8 cellular contexts compared by ENCODE assay signal in the genomic region with DNA sequence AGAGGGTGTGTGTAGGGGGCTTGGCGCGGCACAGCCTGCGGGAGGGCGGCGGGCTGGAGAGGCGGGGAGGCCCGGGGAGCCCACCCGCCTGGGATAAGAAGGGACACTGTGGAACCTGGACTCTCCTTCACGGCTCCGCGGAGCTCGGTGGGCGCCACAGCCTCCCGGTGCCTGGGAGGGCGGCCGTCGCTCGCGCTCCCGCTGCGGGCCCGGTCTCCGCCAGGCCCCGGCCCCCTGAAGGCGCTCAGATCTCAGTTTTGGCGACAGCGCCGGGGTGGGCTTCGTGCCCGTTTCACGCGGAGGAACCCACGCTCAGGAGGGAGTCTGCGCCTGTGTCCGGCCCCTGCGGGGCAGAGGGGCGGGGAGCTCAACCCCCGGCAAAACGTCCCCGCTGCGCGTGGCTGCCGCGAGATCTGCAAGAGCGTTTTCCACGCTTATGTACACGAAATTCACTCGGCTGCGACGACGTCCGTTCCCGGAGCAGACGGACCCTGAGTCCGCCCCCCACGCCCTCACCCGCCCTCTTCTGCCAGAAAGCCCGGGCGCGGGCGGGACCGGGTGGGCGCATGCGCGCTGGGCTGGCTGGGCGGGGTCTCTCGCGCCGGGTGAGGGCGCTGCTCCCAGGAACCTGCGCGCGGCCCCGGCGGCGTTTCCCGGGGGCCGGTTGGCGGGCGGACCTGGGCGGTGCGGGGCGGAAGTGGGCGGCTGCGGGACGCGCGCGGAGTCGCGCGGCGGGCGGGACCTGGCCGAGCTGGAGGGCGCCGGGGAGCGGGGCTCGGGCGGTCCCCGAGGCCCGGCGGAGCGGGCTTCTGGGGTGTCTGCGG. TPM values are rescaled to one million over a fixed set of nuclear protein-coding genes. Genes with fewer than 3 reads are reported as not detected.
DNase-seq lines count a peak whose midpoint lies in the region; ATAC-seq and TF ChIP-seq lines count a peak whose summit lies in the region.

NELFB (plus strand) TSS at position 704 of the 824 bp plus-strand sequence.

- no peaks in the 10 kb centered on the region for H3K9me3 Mint-ChIP-seq in activated T-cell treated with anti-CD3 and anti-CD28 coated beads, Interleukin-2, amount 50 U/mL, for 4 hours

- TF ChIP-seq RAD21 in Ishikawa (IDR thresholded peaks at IDR 0.05; ENCODE audit: low read depth), result no peak

- H3K4me1 Mint-ChIP-seq in activated T-cell treated with anti-CD3 and anti-CD28 coated beads, Interleukin-2, amount 50 U/mL, for 4 hours (ENCODE audit: low read depth), result peaks cover 12% of the 10 kb centered on the region

- H3K36me3 ChIP-seq in muscle layer of duodenum (ENCODE audit: control insufficient read depth in 1 of 2, insufficient read depth in 2 of 2, low read length in 2 of 2), result peaks cover 11 to 19% of the 10 kb centered on the region in 2 donors

- H3K27ac ChIP-seq in muscle layer of duodenum (ENCODE audit: low read length), result peak within 1 kb of the TSS; percentile 23

- no peaks in the 10 kb centered on the region for H3K27me3 ChIP-seq in muscle layer of duodenum (ENCODE audit: low read depth, low read length)

- no peaks in the 10 kb centered on the region for H3K36me3 Mint-ChIP-seq in activated T-cell treated with anti-CD3 and anti-CD28 coated beads, Interleukin-2, amount 50 U/mL, for 4 hours (ENCODE audit: insufficient read depth)

- no peak for TF ChIP-seq EP300 in Ishikawa (IDR thresholded peaks at IDR 0.05; ENCODE audit: borderline replicate concordance)

- H3K9me3 ChIP-seq in muscle layer of duodenum (ENCODE audit: control insufficient read depth in 1 of 2, low read length in 2 of 2), result no peaks in the 10 kb centered on the region

- ATAC-seq in GM21529 (IDR thresholded peaks at IDR 0.05; ENCODE audit: unreplicated experiment) (peak; percentile 68), esophagus mucosa (peak; percentile 83)
- peak; percentile 93 to 94 for ATAC-seq in activated T-cell treated with anti-CD3 and anti-CD28 coated beads, Interleukin-2, amount 50 U/mL, for 4 hours

- peak within 1 kb of the TSS; percentile 89 for H3K4me3 Mint-ChIP-seq in activated T-cell treated with anti-CD3 and anti-CD28 coated beads, Interleukin-2, amount 50 U/mL, for 4 hours

- no peaks in the 10 kb centered on the region for H3K27me3 Mint-ChIP-seq in activated T-cell treated with anti-CD3 and anti-CD28 coated beads, Interleukin-2, amount 50 U/mL, for 4 hours (ENCODE audit: low read depth)

- peak within 1 kb of the TSS; percentile 81 to 99 for H3K4me3 ChIP-seq in muscle layer of duodenum (ENCODE audit: low read depth in 1 of 2, low read length in 2 of 2)

- H3K4me1 ChIP-seq in muscle layer of duodenum (ENCODE audit: control insufficient read depth in 1 of 2, insufficient read depth in 2 of 2, low read length in 2 of 2), result peaks cover 9 to 23% of the 10 kb centered on the region in 2 donors

- peak; percentile 68 for DNase-seq in DMS153 treated with DMSO at 0.1 percent for 48 hours (lab: John Stamatoyannopoulos, UW; ENCODE audit: unreplicated experiment)
- peak; percentile 97 for DNase-seq in activated T-cell treated with anti-CD3 and anti-CD28 coated beads, Interleukin-2, amount 50 U/mL, for 4 hours
- peak; percentile 82 to 95 for DNase-seq in stimulated activated CD8-positive, alpha-beta memory T cell treated with anti-CD3 and anti-CD28 coated beads, Interleukin-7, amount 100 ng/mL, for 4 hours (ENCODE audit: low read depth in 2 of 2)

TF ChIP-seq in Ishikawa, 13 proteins besides CTCF, POLR2A, EP300 and RAD21 (continues in another document):
- TF ChIP-seq TEAD4 (IDR thresholded peaks at IDR 0.05), result peak; percentile 16; the same call in 1 of the 2 replicates
- TF ChIP-seq, protein P1, sequence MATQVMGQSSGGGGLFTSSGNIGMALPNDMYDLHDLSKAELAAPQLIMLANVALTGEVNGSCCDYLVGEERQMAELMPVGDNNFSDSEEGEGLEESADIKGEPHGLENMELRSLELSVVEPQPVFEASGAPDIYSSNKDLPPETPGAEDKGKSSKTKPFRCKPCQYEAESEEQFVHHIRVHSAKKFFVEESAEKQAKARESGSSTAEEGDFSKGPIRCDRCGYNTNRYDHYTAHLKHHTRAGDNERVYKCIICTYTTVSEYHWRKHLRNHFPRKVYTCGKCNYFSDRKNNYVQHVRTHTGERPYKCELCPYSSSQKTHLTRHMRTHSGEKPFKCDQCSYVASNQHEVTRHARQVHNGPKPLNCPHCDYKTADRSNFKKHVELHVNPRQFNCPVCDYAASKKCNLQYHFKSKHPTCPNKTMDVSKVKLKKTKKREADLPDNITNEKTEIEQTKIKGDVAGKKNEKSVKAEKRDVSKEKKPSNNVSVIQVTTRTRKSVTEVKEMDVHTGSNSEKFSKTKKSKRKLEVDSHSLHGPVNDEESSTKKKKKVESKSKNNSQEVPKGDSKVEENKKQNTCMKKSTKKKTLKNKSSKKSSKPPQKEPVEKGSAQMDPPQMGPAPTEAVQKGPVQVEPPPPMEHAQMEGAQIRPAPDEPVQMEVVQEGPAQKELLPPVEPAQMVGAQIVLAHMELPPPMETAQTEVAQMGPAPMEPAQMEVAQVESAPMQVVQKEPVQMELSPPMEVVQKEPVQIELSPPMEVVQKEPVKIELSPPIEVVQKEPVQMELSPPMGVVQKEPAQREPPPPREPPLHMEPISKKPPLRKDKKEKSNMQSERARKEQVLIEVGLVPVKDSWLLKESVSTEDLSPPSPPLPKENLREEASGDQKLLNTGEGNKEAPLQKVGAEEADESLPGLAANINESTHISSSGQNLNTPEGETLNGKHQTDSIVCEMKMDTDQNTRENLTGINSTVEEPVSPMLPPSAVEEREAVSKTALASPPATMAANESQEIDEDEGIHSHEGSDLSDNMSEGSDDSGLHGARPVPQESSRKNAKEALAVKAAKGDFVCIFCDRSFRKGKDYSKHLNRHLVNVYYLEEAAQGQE (IDR thresholded peaks at IDR 0.05; ENCODE audit: low read depth), result no peak
- no peak for TF ChIP-seq CEBPB (IDR thresholded peaks at IDR 0.05)
- no peak for TF ChIP-seq TCF12 (IDR thresholded peaks at IDR 0.05; ENCODE audit: low read depth)
- peak; percentile 71; the same call in 1 of the 2 replicates for TF ChIP-seq ZBTB7A (IDR thresholded peaks at IDR 0.05; ENCODE audit: low read depth)
- no peak; the same call in 1 of the 2 replicates for TF ChIP-seq TAF1 (IDR thresholded peaks at IDR 0.05; ENCODE audit: low read depth)
- no peak; the same call in 1 of the 2 replicates for TF ChIP-seq EGR1 (IDR thresholded peaks at IDR 0.05)
- TF ChIP-seq FOXM1 (IDR thresholded peaks at IDR 0.05; ENCODE audit: borderline replicate concordance, low read depth), result no peak
- peak; percentile 32; the same call in 1 of the 2 replicates for TF ChIP-seq USF1 (IDR thresholded peaks at IDR 0.05)

TF ChIP-seq in PFSK-1, 5 proteins besides CTCF, POLR2A, EP300 and RAD21:
- TF ChIP-seq TAF1 (IDR thresholded peaks at IDR 0.05; ENCODE audit: borderline replicate concordance, insufficient read depth, low read length), result 0 out of 2 replicates have a peak, but pooled peaks have one; percentile 40
- TF ChIP-seq, protein P1 (IDR thresholded peaks at IDR 0.05; ENCODE audit: insufficient read depth in 1 of 2, low read depth in 2 of 2, low read length in 2 of 2), result no peak
- TF ChIP-seq FOXP2 (optimal IDR thresholded peaks at IDR 0.05; ENCODE audit: borderline replicate concordance, extremely low read depth, extremely low read length, insufficient read depth), result no peak
- peak; percentile 74 for TF ChIP-seq POLR2AphosphoS5 (IDR thresholded peaks at IDR 0.05; ENCODE audit: low read depth, low read length)
- TF ChIP-seq SIN3A (IDR thresholded peaks at IDR 0.05; ENCODE audit: borderline replicate concordance, insufficient read depth, low read length), result no peak

RNA-seq across cellular contexts. Expression of gene NELFB, which starts in this region (rescaled TPM):
- 104 TPM for polyA plus RNA-seq in PFSK-1 (2012; ENCODE audit: insufficient read length, low read depth)
- 10 to 100 TPM; 72.0 to 81.1 (median 73.5) TPM for total RNA-seq in activated T-cell treated with anti-CD3 and anti-CD28 coated beads, Interleukin-2, amount 50 U/mL, for 4 hours
- 36.7 TPM for total RNA-seq in esophagus mucosa

Comparison
In these comparisons a context has a peak if more than half of its experiments do, and no peak if none do; other contexts are left out.
1. Peak in every context shown above with its lines: DNase-seq, ATAC-seq, H3K4me3 ChIP-seq and H3K27ac ChIP-seq.